14 cellular contexts compared by ENCODE assay signal in genomic region chr15:90375071-90375470, GRCh38. TPM values are rescaled to one million over a fixed set of nuclear protein-coding genes. Genes with fewer than 3 reads are reported as not detected.
DNase-seq lines count a peak whose midpoint lies in the region; ATAC-seq and TF ChIP-seq lines count a peak whose summit lies in the region.
"Had no signal": no experiment of that assay in that cellular context is flagged by ENCODE, and none has a peak within 500 bp of the region (broad histone marks: within the 10 kb centered on the region; RNA-seq: fewer than 3 reads in every experiment).

No MANE protein-coding gene starts in this region.

- ATAC-seq in activated CD8-positive, alpha-beta memory T cell treated with anti-CD3 and anti-CD28 coated beads, Interleukin-2, amount 10 ng/mL, durations not matched to agents 7 days and 5 days: no peak
- ATAC-seq: GM23338 had no signal

- H3K36me3 Mint-ChIP-seq in activated CD8-positive, alpha-beta memory T cell treated with anti-CD3 and anti-CD28 coated beads, Interleukin-2, amount 10 ng/mL, durations not matched to agents 7 days and 5 days: peaks cover 42% of the 10 kb centered on the region
- peaks cover 33% of the 10 kb centered on the region for H3K36me3 Mint-ChIP-seq in activated T-helper 2 cell treated with anti-CD3 and anti-CD28 coated beads, Interferon-gamma antibody, Interleukin-2, Interleukin-4, amounts not matched to agents 10 μg/mL and 5 μg/mL and 100 μg/mL, durations not matched to agents 14 hours and 24 hours and 36 hours (ENCODE audit: low read depth)

- H3K27me3 Mint-ChIP-seq in activated CD8-positive, alpha-beta memory T cell treated with anti-CD3 and anti-CD28 coated beads, Interleukin-2, amount 10 ng/mL, durations not matched to agents 7 days and 5 days: no peaks in the 10 kb centered on the region
- no peaks in the 10 kb centered on the region for H3K27me3 Mint-ChIP-seq in activated T-helper 2 cell treated with anti-CD3 and anti-CD28 coated beads, Interferon-gamma antibody, Interleukin-2, Interleukin-4, amounts not matched to agents 10 μg/mL and 5 μg/mL and 100 μg/mL, durations not matched to agents 14 hours and 24 hours and 36 hours (ENCODE audit: low read depth)
- H3K27me3 Mint-ChIP-seq: CD8-positive, alpha-beta memory T cell had no signal

- H3K4me2 ChIP-seq in BLaER1 treated with 17β-estradiol and CSF1 and Interleukin-3, amounts not matched to agents 10 nM and 100 nM: peak overlapping the region in 9 of 11 experiments; percentile 68 to 88 (median 77); a peak in 9 of 22 replicates
- H3K4me2 ChIP-seq: GM23338 had no signal

- H3K4me1 ChIP-seq in BLaER1 treated with 17β-estradiol and CSF1 and Interleukin-3, amounts not matched to agents 10 nM and 100 nM: peaks cover 40 to 52% (median 45%) of the 10 kb centered on the region in 10 experiments
- no peaks in the 10 kb centered on the region for H3K4me1 ChIP-seq in testis
- H3K4me1 ChIP-seq: BE2C, Caco-2 had no signal

- DNase-seq in activated CD8-positive, alpha-beta memory T cell treated with anti-CD3 and anti-CD28 coated beads, Interleukin-2, amount 10 ng/mL, durations not matched to agents 7 days and 5 days: no peak
- DNase-seq in activated CD8-positive, alpha-beta memory T cell treated with anti-CD3 and anti-CD28 coated beads, Interleukin-2, amount 50 U/mL, for 48 hours: no peak
- no peak for DNase-seq in activated T-helper 2 cell treated with anti-CD3 and anti-CD28 coated beads, Interferon-gamma antibody, Interleukin-2, Interleukin-4, amounts not matched to agents 10 μg/mL and 5 μg/mL and 100 μg/mL, durations not matched to agents 14 hours and 24 hours and 36 hours (ENCODE audit: low spot score)
- DNase-seq in testis (peak; percentile 49), NCI-H1436 treated with DMSO at 0.1 percent for 48 hours (lab: John Stamatoyannopoulos, UW) (no peak), dedifferentiated amniotic fluid mesenchymal stem cell (ENCODE audit: extremely low spot score) (no peak)
- DNase-seq: BE2C; Caco-2; CD8-positive, alpha-beta memory T cell; DND-41; GDM1; H7 had no signal

- WGBS in testis, 2 donors: 83 to 89% methylated on average over 7 of the region's 7 CpGs

- H3K27ac Mint-ChIP-seq in activated CD8-positive, alpha-beta memory T cell treated with anti-CD3 and anti-CD28 coated beads, Interleukin-2, amount 10 ng/mL, durations not matched to agents 7 days and 5 days: peak overlapping the region; percentile 36
- peak overlapping the region; percentile 21 for H3K27ac Mint-ChIP-seq in activated T-helper 2 cell treated with anti-CD3 and anti-CD28 coated beads, Interferon-gamma antibody, Interleukin-2, Interleukin-4, amounts not matched to agents 10 μg/mL and 5 μg/mL and 100 μg/mL, durations not matched to agents 14 hours and 24 hours and 36 hours
- H3K27ac Mint-ChIP-seq: GM23338 had no signal

- H3K9me3 Mint-ChIP-seq in activated CD8-positive, alpha-beta memory T cell treated with anti-CD3 and anti-CD28 coated beads, Interleukin-2, amount 10 ng/mL, durations not matched to agents 7 days and 5 days (ENCODE audit: low read depth): peaks cover 14% of the 10 kb centered on the region
- H3K9me3 Mint-ChIP-seq in activated T-helper 2 cell treated with anti-CD3 and anti-CD28 coated beads, Interferon-gamma antibody, Interleukin-2, Interleukin-4, amounts not matched to agents 10 μg/mL and 5 μg/mL and 100 μg/mL, durations not matched to agents 14 hours and 24 hours and 36 hours: peaks cover 27% of the 10 kb centered on the region

- H3K9ac ChIP-seq in BLaER1 treated with 17β-estradiol and CSF1 and Interleukin-3, amounts not matched to agents 10 nM and 100 nM: no peak overlapping the region

- H3K9me3 ChIP-seq in BLaER1 treated with 17β-estradiol and CSF1 and Interleukin-3, amounts not matched to agents 10 nM and 100 nM (replicated peaks in 1 of 11): peaks cover 41 to 54% (median 46%) of the 10 kb centered on the region in 11 experiments
- no peaks in the 10 kb centered on the region for H3K9me3 ChIP-seq in testis
- H3K9me3 ChIP-seq: BE2C had no signal

- H3K27me3 ChIP-seq in BLaER1 treated with 17β-estradiol and CSF1 and Interleukin-3, amounts not matched to agents 10 nM and 100 nM: no peaks in the 10 kb centered on the region
- no peaks in the 10 kb centered on the region for H3K27me3 ChIP-seq in testis
- H3K27me3 ChIP-seq: BE2C had no signal

- TF ChIP-seq CTCF in testis (IDR thresholded peaks at IDR 0.05): no peak

- H3K27ac ChIP-seq in BLaER1 treated with 17β-estradiol and CSF1 and Interleukin-3, amounts not matched to agents 10 nM and 100 nM: 0 out of 22 replicates have a peak overlapping the region, but pooled peaks of 1 of the 11 experiments have one; percentile 82
- no peak overlapping the region for H3K27ac ChIP-seq in testis

- no peak overlapping the region for H3K4me3 Mint-ChIP-seq in activated CD8-positive, alpha-beta memory T cell treated with anti-CD3 and anti-CD28 coated beads, Interleukin-2, amount 10 ng/mL, durations not matched to agents 7 days and 5 days
- H3K4me3 Mint-ChIP-seq in activated T-helper 2 cell treated with anti-CD3 and anti-CD28 coated beads, Interferon-gamma antibody, Interleukin-2, Interleukin-4, amounts not matched to agents 10 μg/mL and 5 μg/mL and 100 μg/mL, durations not matched to agents 14 hours and 24 hours and 36 hours (ENCODE audit: low read depth): no peak overlapping the region
- H3K4me3 Mint-ChIP-seq: GM23338 had no signal

- TF ChIP-seq POLR2A in testis (IDR thresholded peaks at IDR 0.05): no peak

- CTCF ChIA-PET in activated CD8-positive, alpha-beta memory T cell treated with anti-CD3 and anti-CD28 coated beads, Interleukin-2, amount 10 ng/mL, durations not matched to agents 7 days and 5 days (lab: Charles Lee): interaction anchor here (1.5 to 8.5 kb wide), 2 partner anchors 13 to 14 kb away, joined by 8 to 67 read pairs; partner anchors contain the start of gene IQGAP1

- H3K36me3 ChIP-seq in BLaER1 treated with 17β-estradiol and CSF1 and Interleukin-3, amounts not matched to agents 10 nM and 100 nM: peaks cover 0 to 18% (median 10%) of the 10 kb centered on the region in 11 experiments; a peak in 7 of 22 replicates
- no peaks in the 10 kb centered on the region for H3K36me3 ChIP-seq in testis (ENCODE audit: low read depth, missing control alignments)
- H3K36me3 ChIP-seq: BE2C had no signal

- peaks cover 36% of the 10 kb centered on the region for H3K4me1 Mint-ChIP-seq in activated CD8-positive, alpha-beta memory T cell treated with anti-CD3 and anti-CD28 coated beads, Interleukin-2, amount 10 ng/mL, durations not matched to agents 7 days and 5 days
- peaks cover 31% of the 10 kb centered on the region for H3K4me1 Mint-ChIP-seq in activated T-helper 2 cell treated with anti-CD3 and anti-CD28 coated beads, Interferon-gamma antibody, Interleukin-2, Interleukin-4, amounts not matched to agents 10 μg/mL and 5 μg/mL and 100 μg/mL, durations not matched to agents 14 hours and 24 hours and 36 hours (ENCODE audit: low read depth)
- H3K4me1 Mint-ChIP-seq: GM23338 had no signal

- intact Hi-C loops in activated T-helper 2 cell treated with anti-CD3 and anti-CD28 coated beads, Interferon-gamma antibody, Interleukin-2, Interleukin-4, amounts not matched to agents 10 μg/mL and 5 μg/mL and 100 μg/mL, durations not matched to agents 14 hours and 24 hours and 36 hours (cut with micrococcal nuclease): no loop called here
- intact Hi-C loops in testis (cut with DNase I; ENCODE audit: low total_unique reads): no loop called here

- no peaks in the 10 kb centered on the region for H4K20me1 ChIP-seq in BLaER1 treated with 17β-estradiol and CSF1 and Interleukin-3, amounts not matched to agents 10 nM and 100 nM

- no peak overlapping the region for H3K4me3 ChIP-seq in BLaER1 treated with 17β-estradiol and CSF1 and Interleukin-3, amounts not matched to agents 10 nM and 100 nM
- no peak overlapping the region for H3K4me3 ChIP-seq in testis
- H3K4me3 ChIP-seq: GM23338 had no signal

RNA-seq across cellular contexts. Expression of gene IQGAP1, which starts 13.0 kb away (rescaled TPM):
- 100 to 1,000 TPM; 217 to 221 TPM for total RNA-seq in activated CD8-positive, alpha-beta memory T cell treated with anti-CD3 and anti-CD28 coated beads, Interleukin-2, amount 10 ng/mL, durations not matched to agents 7 days and 5 days
- total RNA-seq in activated T-helper 2 cell treated with anti-CD3 and anti-CD28 coated beads, Interferon-gamma antibody, Interleukin-2, Interleukin-4, amounts not matched to agents 10 μg/mL and 5 μg/mL and 100 μg/mL, durations not matched to agents 14 hours and 24 hours and 36 hours: 186 and 196 TPM in 2 replicates
- total RNA-seq in testis: 100 to 1,000 TPM in 1 of 2 donors, 10 to 100 TPM in 1; 86.9 to 102 TPM
- polyA plus RNA-seq in testis (ENCODE audit: insufficient read depth, low read depth, low replicate concordance): 44.4 TPM

RNA-seq across cellular contexts. Expression of gene ZNF774, which starts 23.0 kb away (rescaled TPM):
- total RNA-seq in activated CD8-positive, alpha-beta memory T cell treated with anti-CD3 and anti-CD28 coated beads, Interleukin-2, amount 10 ng/mL, durations not matched to agents 7 days and 5 days: 1 to 10 TPM; 1.6 to 2.1 TPM
- 2.7 and 3.6 TPM in 2 replicates for total RNA-seq in activated T-helper 2 cell treated with anti-CD3 and anti-CD28 coated beads, Interferon-gamma antibody, Interleukin-2, Interleukin-4, amounts not matched to agents 10 μg/mL and 5 μg/mL and 100 μg/mL, durations not matched to agents 14 hours and 24 hours and 36 hours
- 1 to 10 TPM; 2.5 to 8.7 TPM for total RNA-seq in testis
- polyA plus RNA-seq in testis (ENCODE audit: insufficient read depth, low read depth, low replicate concordance): 5.6 TPM
- polyA plus RNA-seq: CD8-positive, alpha-beta memory T cell had no signal
